ENCODE assay signal across 11 cellular contexts in the genomic region with DNA sequence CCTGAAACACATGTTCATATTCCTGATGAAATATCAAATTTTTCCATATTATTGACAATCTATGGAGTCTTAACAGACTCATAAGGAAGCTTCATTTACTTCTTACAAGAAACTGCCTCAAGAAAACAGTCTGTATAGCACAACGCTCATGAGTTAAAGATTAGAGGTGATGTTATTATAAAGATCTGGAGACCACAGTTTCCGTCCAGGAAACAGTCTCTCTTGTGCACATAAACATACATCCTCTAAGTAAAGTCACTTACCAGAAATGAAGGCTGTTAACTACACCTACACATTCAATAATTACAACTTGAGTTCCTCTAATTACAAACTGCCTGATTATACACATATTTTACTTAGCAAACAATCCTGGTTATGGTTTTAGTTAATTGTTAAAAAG.
DNase-seq lines count a peak whose midpoint lies in the region; ATAC-seq and TF ChIP-seq lines count a peak whose summit lies in the region.
"Had no signal": no experiment of that assay in that cellular context is flagged by ENCODE, and none has a peak within 500 bp of the region (broad histone marks: within the 10 kb centered on the region; RNA-seq: fewer than 3 reads in every experiment).

No MANE protein-coding gene starts in this region.

- H3K9me3 Mint-ChIP-seq in activated T-cell treated with anti-CD3 and anti-CD28 coated beads, Interleukin-2, amount 50 U/mL, for 4 hours: no peaks in the 10 kb centered on the region
- H3K9me3 Mint-ChIP-seq in stimulated activated naive CD8-positive, alpha-beta T cell treated with anti-CD3 and anti-CD28 coated beads, Interleukin-15, amount 100 ng/mL, for 72 hours: no peaks in the 10 kb centered on the region

- TF ChIP-seq CTCF in Loucy (conservative IDR thresholded peaks at IDR 0.05; ENCODE audit: low read length) (no peak), lower leg skin (IDR thresholded peaks at IDR 0.05) (no peak)

- H3K4me3 Mint-ChIP-seq in activated T-cell treated with anti-CD3 and anti-CD28 coated beads, Interleukin-2, amount 50 U/mL, for 4 hours: peak overlapping the region; percentile 90
- H3K4me3 Mint-ChIP-seq in stimulated activated naive CD8-positive, alpha-beta T cell treated with anti-CD3 and anti-CD28 coated beads, Interleukin-15, amount 100 ng/mL, for 72 hours: peak overlapping the region; percentile 80 to 92

- H3K79me2 ChIP-seq in Loucy (ENCODE audit: insufficient read depth, low read length): peaks cover 28% of the 10 kb centered on the region; the same call in 1 of the 2 replicates

- intact Hi-C loops in lower leg skin (cut with DNase I; ENCODE audit: low total_unique reads): no loop called here

- H3K4me1 Mint-ChIP-seq in activated T-cell treated with anti-CD3 and anti-CD28 coated beads, Interleukin-2, amount 50 U/mL, for 4 hours (ENCODE audit: low read depth): peaks cover 77% of the 10 kb centered on the region
- H3K4me1 Mint-ChIP-seq in stimulated activated naive CD8-positive, alpha-beta T cell treated with anti-CD3 and anti-CD28 coated beads, Interleukin-15, amount 100 ng/mL, for 72 hours: peaks cover 75% of the 10 kb centered on the region

- peaks cover 5% of the 10 kb centered on the region for H3F3A ChIP-seq in Loucy (ENCODE audit: low read depth)

- H3K27me3 Mint-ChIP-seq in activated T-cell treated with anti-CD3 and anti-CD28 coated beads, Interleukin-2, amount 50 U/mL, for 4 hours (ENCODE audit: low read depth): no peaks in the 10 kb centered on the region
- no peaks in the 10 kb centered on the region for H3K27me3 Mint-ChIP-seq in stimulated activated naive CD8-positive, alpha-beta T cell treated with anti-CD3 and anti-CD28 coated beads, Interleukin-15, amount 100 ng/mL, for 72 hours

- WGBS in lower leg skin, 2 donors: 87 to 88% methylated on average over 2 of the region's 2 CpGs

- peak; percentile 89 to 92 for ATAC-seq in activated T-cell treated with anti-CD3 and anti-CD28 coated beads, Interleukin-2, amount 50 U/mL, for 4 hours
- ATAC-seq in stimulated activated naive CD8-positive, alpha-beta T cell treated with anti-CD3 and anti-CD28 coated beads, Interleukin-15, amount 100 ng/mL, for 72 hours: peak; percentile 98
- ATAC-seq in HG02588 (IDR thresholded peaks at IDR 0.05; ENCODE audit: unreplicated experiment): no peak

- H3K27me3 ChIP-seq in Loucy (ENCODE audit: insufficient read depth, low read length, poor library complexity, severe bottlenecking): no peaks in the 10 kb centered on the region
- H3K27me3 ChIP-seq: transverse colon had no signal

- H3K9me3 ChIP-seq in Loucy (ENCODE audit: insufficient read depth, low read depth, low read length): no peaks in the 10 kb centered on the region
- H3K9me3 ChIP-seq: transverse colon had no signal

- H4K20me1 ChIP-seq in Loucy (ENCODE audit: insufficient read depth, low read length, poor library complexity, severe bottlenecking): no peaks in the 10 kb centered on the region

- peaks cover 55% of the 10 kb centered on the region for H3K4me1 ChIP-seq in Loucy (ENCODE audit: insufficient read depth, low read length, poor library complexity, severe bottlenecking)
- H3K4me1 ChIP-seq: transverse colon had no signal

- H3K9ac ChIP-seq in Loucy (ENCODE audit: low read depth, low read length, poor library complexity, severe bottlenecking): peak overlapping the region; percentile 52

- H3K36me3 Mint-ChIP-seq in activated T-cell treated with anti-CD3 and anti-CD28 coated beads, Interleukin-2, amount 50 U/mL, for 4 hours (ENCODE audit: insufficient read depth): peaks cover 37% of the 10 kb centered on the region

- peak overlapping the region; percentile 77 for H3K4me2 ChIP-seq in Loucy (ENCODE audit: low read depth, low read length, poor library complexity, severe bottlenecking)

- H3K4me3 ChIP-seq in Loucy (ENCODE audit: low read length, poor library complexity, severe bottlenecking) (peak overlapping the region; percentile 60), lower leg skin (ENCODE audit: low read depth, poor library complexity, severe bottlenecking) (no peak overlapping the region)
- H3K4me3 ChIP-seq: coronary artery had no signal

- no peak overlapping the region for H2AFZ ChIP-seq in Loucy (ENCODE audit: low read length)

- DNase-seq in activated T-cell treated with anti-CD3 and anti-CD28 coated beads, Interleukin-2, amount 50 U/mL, for 4 hours: no peak
- DNase-seq in activated T-cell treated with anti-CD3 and anti-CD28 coated beads for 4 hours (no peak), dermis blood vessel endothelial cell (peak; percentile 76), lower leg skin (ENCODE audit: low spot score in 2 of 2) (no peak), SKM-1 (lab: John Stamatoyannopoulos, UW; ENCODE audit: unreplicated experiment) (no peak)
- DNase-seq in stimulated activated naive CD8-positive, alpha-beta T cell treated with anti-CD3 and anti-CD28 coated beads, Interleukin-15, amount 100 ng/mL, for 72 hours: no peak
- DNase-seq: RPMI8226, transverse colon had no signal

- H3K36me3 ChIP-seq in Loucy (ENCODE audit: insufficient read depth, low read length): no peaks in the 10 kb centered on the region; the same call in 1 of the 2 replicates
- H3K36me3 ChIP-seq: transverse colon had no signal

- no peak for TF ChIP-seq POLR2A in lower leg skin (IDR thresholded peaks at IDR 0.05)

- H3K27ac Mint-ChIP-seq in stimulated activated naive CD8-positive, alpha-beta T cell treated with anti-CD3 and anti-CD28 coated beads, Interleukin-15, amount 100 ng/mL, for 72 hours: peak overlapping the region; percentile 97 to 98

- H3K9me2 ChIP-seq in Loucy (replicated peaks; ENCODE audit: low read depth, low read length): no peaks in the 10 kb centered on the region
